In the genomic region with DNA sequence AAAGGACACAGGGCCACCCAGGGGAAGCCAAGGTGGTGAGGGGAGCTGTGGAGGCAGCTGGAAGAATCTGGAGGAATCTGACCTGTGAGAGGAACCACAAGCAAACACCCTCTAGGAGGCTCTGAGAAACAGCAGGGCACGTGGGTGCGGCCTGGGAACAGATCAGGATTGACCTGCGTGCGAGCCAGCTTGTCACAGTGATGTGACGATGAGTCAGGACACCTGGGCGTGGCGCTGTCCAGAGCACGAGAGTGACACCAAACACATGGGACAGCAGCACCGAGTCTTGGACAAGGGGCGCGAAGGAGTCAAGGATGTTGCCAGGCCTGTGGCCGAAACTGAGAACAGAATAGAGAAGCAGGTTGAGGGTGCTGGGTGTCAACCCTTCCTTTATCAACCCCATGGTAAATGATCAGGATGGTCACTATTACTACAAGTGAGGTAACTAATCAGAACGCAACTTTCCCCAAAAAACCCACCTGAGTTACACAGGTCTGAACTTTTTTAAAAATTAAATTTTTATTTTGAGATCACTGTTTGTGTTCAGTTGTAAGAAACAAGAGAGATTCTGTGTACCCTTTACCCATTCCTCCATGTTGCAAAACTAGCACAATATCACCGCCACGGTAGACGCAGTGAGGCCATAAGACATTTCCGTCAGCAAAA, we compare ENCODE assay signal across 1 cellular context.
A peak's percentile ranks its signal among the peaks of the same experiment; 100 is the strongest.
TF ChIP-seq lines count a peak whose summit lies in the region.

No MANE protein-coding gene starts in this region.

TF ChIP-seq in K562, 482 proteins besides CTCF, POLR2A, EP300 and RAD21 (continued from another document and continues in another):
- TF ChIP-seq, protein P1, sequence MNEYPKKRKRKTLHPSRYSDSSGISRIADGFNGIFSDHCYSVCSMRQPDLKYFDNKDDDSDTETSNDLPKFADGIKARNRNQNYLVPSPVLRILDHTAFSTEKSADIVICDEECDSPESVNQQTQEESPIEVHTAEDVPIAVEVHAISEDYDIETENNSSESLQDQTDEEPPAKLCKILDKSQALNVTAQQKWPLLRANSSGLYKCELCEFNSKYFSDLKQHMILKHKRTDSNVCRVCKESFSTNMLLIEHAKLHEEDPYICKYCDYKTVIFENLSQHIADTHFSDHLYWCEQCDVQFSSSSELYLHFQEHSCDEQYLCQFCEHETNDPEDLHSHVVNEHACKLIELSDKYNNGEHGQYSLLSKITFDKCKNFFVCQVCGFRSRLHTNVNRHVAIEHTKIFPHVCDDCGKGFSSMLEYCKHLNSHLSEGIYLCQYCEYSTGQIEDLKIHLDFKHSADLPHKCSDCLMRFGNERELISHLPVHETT (CRISPR knock-in tag; conservative IDR thresholded peaks at IDR 0.05 in 1 of 2, IDR thresholded peaks at IDR 0.05 in 1 of 2), result peak in 1 of 2 experiments; percentile 53; a peak in 1 of 4 replicates
- peak; percentile 19; the same call in 1 of the 2 replicates for TF ChIP-seq ZNF707 (CRISPR knock-in tag; conservative IDR thresholded peaks at IDR 0.05)
- peak; percentile 55; the same call in 1 of the 2 replicates for TF ChIP-seq BACH1 (tag; IDR thresholded peaks at IDR 0.05)
- TF ChIP-seq YY1 (IDR thresholded peaks at IDR 0.05; ENCODE audit: borderline replicate concordance in 1 of 3, control insufficient read depth in 1 of 3, extremely low read depth in 1 of 3, insufficient read depth in 3 of 3, insufficient read length in 1 of 3, insufficient replicate concordance in 2 of 3, low read depth in 1 of 3, low read length in 2 of 3), result peak in 2 of 3 experiments; percentile 25 to 46
- no peak for TF ChIP-seq ZBTB8A (IDR thresholded peaks at IDR 0.05; ENCODE audit: partially characterized antibody)
- peak; percentile 98 for TF ChIP-seq MAX (CRISPR knock-in tag; IDR thresholded peaks at IDR 0.05)
- TF ChIP-seq TBP (optimal IDR thresholded peaks at IDR 0.05; ENCODE audit: low read depth, low read length), result peak; percentile 67
- TF ChIP-seq RFX7 (CRISPR knock-in tag; IDR thresholded peaks at IDR 0.05), result no peak
- peak; percentile 59; the same call in 1 of the 2 replicates for TF ChIP-seq ZNF584 (CRISPR knock-in tag; IDR thresholded peaks at IDR 0.05; ENCODE audit: low read depth)
- TF ChIP-seq, protein P2, sequence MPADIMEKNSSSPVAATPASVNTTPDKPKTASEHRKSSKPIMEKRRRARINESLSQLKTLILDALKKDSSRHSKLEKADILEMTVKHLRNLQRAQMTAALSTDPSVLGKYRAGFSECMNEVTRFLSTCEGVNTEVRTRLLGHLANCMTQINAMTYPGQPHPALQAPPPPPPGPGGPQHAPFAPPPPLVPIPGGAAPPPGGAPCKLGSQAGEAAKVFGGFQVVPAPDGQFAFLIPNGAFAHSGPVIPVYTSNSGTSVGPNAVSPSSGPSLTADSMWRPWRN (IDR thresholded peaks at IDR 0.05; ENCODE audit: low read depth), result 0 out of 2 replicates have a peak, but pooled peaks have one; percentile 21
- no peak for TF ChIP-seq KDM5B (IDR thresholded peaks at IDR 0.05; ENCODE audit: insufficient replicate concordance, low read depth, low read length)
- peak in 1 of 2 experiments; percentile 91; a peak in 2 of 4 replicates for TF ChIP-seq ZNF318 (IDR thresholded peaks at IDR 0.05; ENCODE audit: borderline replicate concordance in 1 of 2, low read depth in 1 of 2)
- peak; percentile 62 for TF ChIP-seq TAF1 (IDR thresholded peaks at IDR 0.05; ENCODE audit: control insufficient read depth, extremely low read depth, insufficient read depth, low read length, severe bottlenecking)
- no peak for TF ChIP-seq HEY1 (CRISPR knock-in tag; IDR thresholded peaks at IDR 0.05; ENCODE audit: borderline replicate concordance)
- TF ChIP-seq ZBTB7A (IDR thresholded peaks at IDR 0.05; ENCODE audit: borderline replicate concordance, control insufficient read depth, low read depth, low read length), result no peak
- peak; percentile 38; the same call in 1 of the 2 replicates for TF ChIP-seq THRAP3 (IDR thresholded peaks at IDR 0.05; ENCODE audit: borderline replicate concordance)
- TF ChIP-seq MAFG (tag; conservative IDR thresholded peaks at IDR 0.05), result peak; percentile 26; the same call in 1 of the 2 replicates
- TF ChIP-seq POLR2B (IDR thresholded peaks at IDR 0.05; ENCODE audit: low read depth, partially characterized antibody), result no peak
- TF ChIP-seq BRD9 (IDR thresholded peaks at IDR 0.05; ENCODE audit: low read depth, partially characterized antibody), result peak; percentile 32
- 0 out of 4 replicates have a peak, but pooled peaks of 1 of the 2 experiments have one; percentile 86 for TF ChIP-seq MLX (CRISPR knock-in tag; conservative IDR thresholded peaks at IDR 0.05)
- peak; percentile 79 to 83 for TF ChIP-seq NRF1 (conservative IDR thresholded peaks at IDR 0.05 in 1 of 2, IDR thresholded peaks at IDR 0.05 in 1 of 2)
- no peak for TF ChIP-seq ZHX1 (conservative IDR thresholded peaks at IDR 0.05; ENCODE audit: low read length)
- peak; percentile 66 for TF ChIP-seq SAP30 (IDR thresholded peaks at IDR 0.05; ENCODE audit: borderline replicate concordance, insufficient read depth, low read depth, low read length, poor library complexity, severe bottlenecking)
- TF ChIP-seq, protein P3, sequence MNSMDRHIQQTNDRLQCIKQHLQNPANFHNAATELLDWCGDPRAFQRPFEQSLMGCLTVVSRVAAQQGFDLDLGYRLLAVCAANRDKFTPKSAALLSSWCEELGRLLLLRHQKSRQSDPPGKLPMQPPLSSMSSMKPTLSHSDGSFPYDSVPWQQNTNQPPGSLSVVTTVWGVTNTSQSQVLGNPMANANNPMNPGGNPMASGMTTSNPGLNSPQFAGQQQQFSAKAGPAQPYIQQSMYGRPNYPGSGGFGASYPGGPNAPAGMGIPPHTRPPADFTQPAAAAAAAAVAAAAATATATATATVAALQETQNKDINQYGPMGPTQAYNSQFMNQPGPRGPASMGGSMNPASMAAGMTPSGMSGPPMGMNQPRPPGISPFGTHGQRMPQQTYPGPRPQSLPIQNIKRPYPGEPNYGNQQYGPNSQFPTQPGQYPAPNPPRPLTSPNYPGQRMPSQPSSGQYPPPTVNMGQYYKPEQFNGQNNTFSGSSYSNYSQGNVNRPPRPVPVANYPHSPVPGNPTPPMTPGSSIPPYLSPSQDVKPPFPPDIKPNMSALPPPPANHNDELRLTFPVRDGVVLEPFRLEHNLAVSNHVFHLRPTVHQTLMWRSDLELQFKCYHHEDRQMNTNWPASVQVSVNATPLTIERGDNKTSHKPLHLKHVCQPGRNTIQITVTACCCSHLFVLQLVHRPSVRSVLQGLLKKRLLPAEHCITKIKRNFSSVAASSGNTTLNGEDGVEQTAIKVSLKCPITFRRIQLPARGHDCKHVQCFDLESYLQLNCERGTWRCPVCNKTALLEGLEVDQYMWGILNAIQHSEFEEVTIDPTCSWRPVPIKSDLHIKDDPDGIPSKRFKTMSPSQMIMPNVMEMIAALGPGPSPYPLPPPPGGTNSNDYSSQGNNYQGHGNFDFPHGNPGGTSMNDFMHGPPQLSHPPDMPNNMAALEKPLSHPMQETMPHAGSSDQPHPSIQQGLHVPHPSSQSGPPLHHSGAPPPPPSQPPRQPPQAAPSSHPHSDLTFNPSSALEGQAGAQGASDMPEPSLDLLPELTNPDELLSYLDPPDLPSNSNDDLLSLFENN (IDR thresholded peaks at IDR 0.05; ENCODE audit: low read depth in 2 of 2, low read length in 2 of 2), result no peak
- TF ChIP-seq SOX6 (IDR thresholded peaks at IDR 0.05), result peak; percentile 72
- TF ChIP-seq, protein P4, sequence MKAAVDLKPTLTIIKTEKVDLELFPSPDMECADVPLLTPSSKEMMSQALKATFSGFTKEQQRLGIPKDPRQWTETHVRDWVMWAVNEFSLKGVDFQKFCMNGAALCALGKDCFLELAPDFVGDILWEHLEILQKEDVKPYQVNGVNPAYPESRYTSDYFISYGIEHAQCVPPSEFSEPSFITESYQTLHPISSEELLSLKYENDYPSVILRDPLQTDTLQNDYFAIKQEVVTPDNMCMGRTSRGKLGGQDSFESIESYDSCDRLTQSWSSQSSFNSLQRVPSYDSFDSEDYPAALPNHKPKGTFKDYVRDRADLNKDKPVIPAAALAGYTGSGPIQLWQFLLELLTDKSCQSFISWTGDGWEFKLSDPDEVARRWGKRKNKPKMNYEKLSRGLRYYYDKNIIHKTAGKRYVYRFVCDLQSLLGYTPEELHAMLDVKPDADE (conservative IDR thresholded peaks at IDR 0.05; ENCODE audit: control insufficient read depth, low read depth, low read length), result peak; percentile 53; the same call in 1 of the 2 replicates
